Comparison of ENCODE assay signal across 1 cellular context in genomic region chr7:114414151-114415053, GRCh38.
TF ChIP-seq lines count a peak whose summit lies in the region.

Gene FOXP2 (plus strand): TSS chr7:114414815. CDS start chr7:114426512, 11,697 bp downstream.

TF ChIP-seq in IMR-90, 13 proteins besides CTCF, POLR2A, EP300 and RAD21 (continued from another document):
- TF ChIP-seq, protein P1, sequence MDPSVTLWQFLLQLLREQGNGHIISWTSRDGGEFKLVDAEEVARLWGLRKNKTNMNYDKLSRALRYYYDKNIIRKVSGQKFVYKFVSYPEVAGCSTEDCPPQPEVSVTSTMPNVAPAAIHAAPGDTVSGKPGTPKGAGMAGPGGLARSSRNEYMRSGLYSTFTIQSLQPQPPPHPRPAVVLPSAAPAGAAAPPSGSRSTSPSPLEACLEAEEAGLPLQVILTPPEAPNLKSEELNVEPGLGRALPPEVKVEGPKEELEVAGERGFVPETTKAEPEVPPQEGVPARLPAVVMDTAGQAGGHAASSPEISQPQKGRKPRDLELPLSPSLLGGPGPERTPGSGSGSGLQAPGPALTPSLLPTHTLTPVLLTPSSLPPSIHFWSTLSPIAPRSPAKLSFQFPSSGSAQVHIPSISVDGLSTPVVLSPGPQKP (IDR thresholded peaks at IDR 0.05; ENCODE audit: borderline replicate concordance, low read depth, low read length) = no peak
